Comparison of ENCODE assay signal across 17 cellular contexts in genomic region chr10:16470747-16471146, GRCh38. TPM values are rescaled to one million over a fixed set of nuclear protein-coding genes. Genes with fewer than 3 reads are reported as not detected.
DNase-seq lines count a peak whose midpoint lies in the region; ATAC-seq and TF ChIP-seq lines count a peak whose summit lies in the region.
"Had no signal": no experiment of that assay in that cellular context is flagged by ENCODE, and none has a peak within 500 bp of the region (broad histone marks: within the 10 kb centered on the region; RNA-seq: fewer than 3 reads in every experiment).

No MANE protein-coding gene starts in this region.

- peaks cover 22% of the 10 kb centered on the region for H3K36me3 Mint-ChIP-seq in CD8-positive, alpha-beta T cell
- peaks cover 12% of the 10 kb centered on the region for H3K36me3 Mint-ChIP-seq in activated naive CD8-positive, alpha-beta T cell
- no peaks in the 10 kb centered on the region for H3K36me3 Mint-ChIP-seq in neural progenitor cell

- H3K27ac Mint-ChIP-seq in CD8-positive, alpha-beta T cell: no peak overlapping the region
- H3K27ac Mint-ChIP-seq in activated naive CD8-positive, alpha-beta T cell: peak overlapping the region; percentile 43
- no peak overlapping the region for H3K27ac Mint-ChIP-seq in neural progenitor cell

- no peak overlapping the region for H3K4me2 ChIP-seq in neural progenitor cell

- no peaks in the 10 kb centered on the region for H3K36me3 ChIP-seq in CD8-positive, alpha-beta T cell (ENCODE audit: insufficient read depth, low read length)
- H3K36me3 ChIP-seq in neural progenitor cell: no peaks in the 10 kb centered on the region
- H3K36me3 ChIP-seq: colonic mucosa, neutrophil had no signal

- DNase-seq in CD8-positive, alpha-beta T cell: peak in 4 of 7 experiments; percentile 9 to 39 (median 18)
- DNase-seq in SK-N-DZ (ENCODE audit: low spot score): peak; percentile 25
- DNase-seq in stimulated activated CD4-positive, alpha-beta T cell treated with anti-CD3 and anti-CD28 coated beads, Interleukin-4, amount 100 ng/mL, for 24 hours: peak; percentile 36
- DNase-seq in putamen (ENCODE audit: low spot score): no peak
- no peak for DNase-seq in neural progenitor cell (ENCODE audit: low spot score)
- no peak for DNase-seq in NCI-H2196 (lab: John Stamatoyannopoulos, UW; ENCODE audit: unreplicated experiment)
- DNase-seq: colonic mucosa; GF-D8; NCI-H2107; NK-92 treated with Interleukin-12 subunit alpha and Interleukin-12 subunit beta, amount 100 ng/mL, for 24 hours had no signal

- no peak overlapping the region for H3K9ac ChIP-seq in neural progenitor cell

- H4K20me1 ChIP-seq in neural progenitor cell (ENCODE audit: low read depth): no peaks in the 10 kb centered on the region

- ATAC-seq in CD8-positive, alpha-beta T cell: no peak
- no peak for ATAC-seq in GM21786 (IDR thresholded peaks at IDR 0.05; ENCODE audit: unreplicated experiment)

- H3K9me3 ChIP-seq in CD8-positive, alpha-beta T cell (ENCODE audit: low read length): no peaks in the 10 kb centered on the region
- H3K9me3 ChIP-seq in neural progenitor cell (ENCODE audit: low read depth): no peaks in the 10 kb centered on the region
- H3K9me3 ChIP-seq: colonic mucosa, esophagus muscularis mucosa, neutrophil had no signal

- H2AFZ ChIP-seq in neural progenitor cell (replicated peaks): no peak overlapping the region

- POLR2A ChIA-PET in CD8-positive, alpha-beta T cell (lab: Charles Lee): no interaction called here

- no peak overlapping the region for H3K4me3 ChIP-seq in CD8-positive, alpha-beta T cell (ENCODE audit: low read depth, low read length)
- no peak overlapping the region for H3K4me3 ChIP-seq in neural progenitor cell
- H3K4me3 ChIP-seq: colonic mucosa, esophagus muscularis mucosa, lung had no signal

- no peaks in the 10 kb centered on the region for H3K27me3 ChIP-seq in CD8-positive, alpha-beta T cell (ENCODE audit: insufficient read depth, low read length)
- H3K27me3 ChIP-seq in neural progenitor cell: no peaks in the 10 kb centered on the region
- H3K27me3 ChIP-seq: colonic mucosa, esophagus muscularis mucosa, neutrophil had no signal

- intact Hi-C loops in CD8-positive, alpha-beta T cell (cut with DNase I, micrococcal nuclease): no loop called here

- H3F3A ChIP-seq in neural progenitor cell (ENCODE audit: low read depth): no peaks in the 10 kb centered on the region

- no peak for TF ChIP-seq CTCF in CD8-positive, alpha-beta T cell (IDR thresholded peaks at IDR 0.05)
- no peak for TF ChIP-seq CTCF in neural progenitor cell (IDR thresholded peaks at IDR 0.05)

- H3K9me3 Mint-ChIP-seq in CD8-positive, alpha-beta T cell: no peaks in the 10 kb centered on the region
- no peaks in the 10 kb centered on the region for H3K9me3 Mint-ChIP-seq in activated naive CD8-positive, alpha-beta T cell (ENCODE audit: low read depth)
- no peaks in the 10 kb centered on the region for H3K9me3 Mint-ChIP-seq in neural progenitor cell

- H3K4me1 Mint-ChIP-seq in CD8-positive, alpha-beta T cell (ENCODE audit: low read depth): peaks cover 20% of the 10 kb centered on the region
- H3K4me1 Mint-ChIP-seq in activated naive CD8-positive, alpha-beta T cell (ENCODE audit: low read depth): peaks cover 16% of the 10 kb centered on the region
- no peaks in the 10 kb centered on the region for H3K4me1 Mint-ChIP-seq in neural progenitor cell

- H3K4me3 Mint-ChIP-seq in CD8-positive, alpha-beta T cell: no peak overlapping the region
- no peak overlapping the region for H3K4me3 Mint-ChIP-seq in activated naive CD8-positive, alpha-beta T cell
- H3K4me3 Mint-ChIP-seq in neural progenitor cell: no peak overlapping the region

- CTCF ChIA-PET in CD8-positive, alpha-beta T cell (lab: Charles Lee): no interaction called here

- H3K27me3 Mint-ChIP-seq in CD8-positive, alpha-beta T cell (ENCODE audit: low read depth): no peaks in the 10 kb centered on the region
- H3K27me3 Mint-ChIP-seq in activated naive CD8-positive, alpha-beta T cell: no peaks in the 10 kb centered on the region
- no peaks in the 10 kb centered on the region for H3K27me3 Mint-ChIP-seq in neural progenitor cell (ENCODE audit: insufficient read depth, low read depth)

- H3K79me2 ChIP-seq in neural progenitor cell (ENCODE audit: low read depth): no peaks in the 10 kb centered on the region

- H3K27ac ChIP-seq in CD8-positive, alpha-beta T cell (ENCODE audit: low read depth, low read length): no peak overlapping the region
- no peak overlapping the region for H3K27ac ChIP-seq in neural progenitor cell
- H3K27ac ChIP-seq: colonic mucosa, esophagus muscularis mucosa, HL-60, neutrophil had no signal

- H3K4me1 ChIP-seq in CD8-positive, alpha-beta T cell (ENCODE audit: insufficient read depth, low read length): no peaks in the 10 kb centered on the region
- H3K4me1 ChIP-seq in neural progenitor cell: no peaks in the 10 kb centered on the region
- H3K4me1 ChIP-seq: colonic mucosa, esophagus muscularis mucosa had no signal

RNA-seq across cellular contexts. Expression of gene PTER, which starts 33.9 kb away (rescaled TPM):
- 1 to 10 TPM; 6.4 TPM for total RNA-seq in CD8-positive, alpha-beta T cell
- 0.15 TPM in 1 of 2 replicates, not detected in the other for polyA plus RNA-seq in SK-N-DZ (2014; cell fraction: cytosol; rRNA removed)
- not detected in 2 replicates for polyA plus RNA-seq in SK-N-DZ (2014; cell fraction: nucleus; rRNA removed)
- 9.4 and 14.2 TPM in 2 replicates for total RNA-seq in neural progenitor cell (ENCODE audit: low replicate concordance)

RNA-seq across cellular contexts. Expression of gene C1QL3, which starts 50.9 kb away (rescaled TPM):
- total RNA-seq in CD8-positive, alpha-beta T cell: not detected
- 20.5 and 20.9 TPM in 2 replicates for polyA plus RNA-seq in SK-N-DZ (2014; cell fraction: cytosol; rRNA removed)
- 9.2 and 11.2 TPM in 2 replicates for polyA plus RNA-seq in SK-N-DZ (2014; cell fraction: nucleus; rRNA removed)
- 0.25 and 0.28 TPM in 2 replicates for total RNA-seq in neural progenitor cell (ENCODE audit: low replicate concordance)
- total RNA-seq: colonic mucosa, esophagus muscularis mucosa, lung, skeletal muscle tissue had no signal

Comparison
In these comparisons a context has a peak if more than half of its experiments do, and no peak if none do; other contexts are left out.
1. DNase-seq: peak in CD8-positive, alpha-beta T cell (4 of 7), SK-N-DZ (single experiment) and stimulated activated CD4-positive, alpha-beta T cell treated with anti-CD3 and anti-CD28 coated beads, Interleukin-4, amount 100 ng/mL, for 24 hours (single experiment); none in putamen (single experiment), neural progenitor cell (single experiment) and NCI-H2196 (single experiment).